24 cellular contexts compared by ENCODE assay signal in genomic region chr7:86818903-86819302, GRCh38.
"Had no signal": no experiment of that assay in that cellular context is flagged by ENCODE, and none has a peak within 500 bp of the region (broad histone marks: within the 10 kb centered on the region; RNA-seq: fewer than 3 reads in every experiment).

No MANE protein-coding gene starts in this region.

- H3K27ac ChIP-seq: left lung, lower lobe of right lung, ovary, sigmoid colon, spleen, suprapubic skin, thoracic aorta, tibial artery, upper lobe of right lung, uterus had no signal

- DNase-seq: hypothalamus; immature natural killer cell; kidney; left colon; left lung; lower lobe of right lung; mammary epithelial cell; mesendoderm; naive B cell; natural killer cell; nephron progenitor cell; ovary; retina; right cardiac atrium; sigmoid colon; small intestine; spleen; stimulated activated CD4-positive, alpha-beta T cell treated with anti-CD3 and anti-CD28 coated beads, Interleukin-4, amount 100 ng/mL, for 24 hours; stimulated activated naive CD4-positive, alpha-beta T cell; tibial artery; upper lobe of right lung; uterus had no signal

- H3K36me3 ChIP-seq: left lung, lower lobe of right lung, ovary, sigmoid colon, spleen, suprapubic skin, thoracic aorta, tibial artery, upper lobe of right lung, uterus had no signal

- H3K27me3 ChIP-seq: left lung, ovary, sigmoid colon, suprapubic skin, tibial artery, upper lobe of right lung, uterus had no signal

- H3K4me1 ChIP-seq: left lung, lower lobe of right lung, sigmoid colon, spleen, suprapubic skin, tibial artery, upper lobe of right lung, uterus had no signal

- H3K4me3 ChIP-seq: left lung, lower lobe of right lung, ovary, sigmoid colon, spleen, suprapubic skin, thoracic aorta, tibial artery, upper lobe of right lung, uterus had no signal

- H3K9me3 ChIP-seq: left lung, lower lobe of right lung, ovary, sigmoid colon, spleen, suprapubic skin, thoracic aorta, tibial artery, upper lobe of right lung, uterus had no signal
